1 cellular context compared by ENCODE assay signal in the genomic region with DNA sequence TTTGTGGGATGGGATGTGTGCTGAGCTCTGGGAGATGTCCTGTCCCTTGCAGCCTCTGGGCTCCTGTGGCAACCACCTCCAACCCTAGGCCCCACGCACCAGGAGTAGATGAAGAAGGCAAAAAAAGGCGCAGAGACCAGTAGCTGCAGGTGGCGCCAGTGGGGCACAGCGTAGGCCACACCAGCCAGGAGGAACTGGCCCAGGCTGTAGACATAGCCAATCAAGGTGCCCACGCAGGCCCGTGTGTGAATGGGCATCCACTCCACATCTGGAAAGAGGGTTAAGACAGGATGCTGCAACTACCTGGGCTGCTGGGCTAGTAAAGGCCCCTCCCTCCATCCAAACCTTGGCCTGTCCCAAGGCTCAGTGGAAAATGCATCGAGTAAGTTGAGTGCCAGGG.
TF ChIP-seq lines count a peak whose summit lies in the region.

No MANE protein-coding gene starts in this region.

TF ChIP-seq in K562, 482 proteins besides CTCF, POLR2A, EP300 and RAD21:
- no peak for TF ChIP-seq IRF1 (CRISPR knock-in tag; IDR thresholded peaks at IDR 0.05; ENCODE audit: borderline replicate concordance)
